Comparison of ENCODE assay signal across 18 cellular contexts in the genomic region with DNA sequence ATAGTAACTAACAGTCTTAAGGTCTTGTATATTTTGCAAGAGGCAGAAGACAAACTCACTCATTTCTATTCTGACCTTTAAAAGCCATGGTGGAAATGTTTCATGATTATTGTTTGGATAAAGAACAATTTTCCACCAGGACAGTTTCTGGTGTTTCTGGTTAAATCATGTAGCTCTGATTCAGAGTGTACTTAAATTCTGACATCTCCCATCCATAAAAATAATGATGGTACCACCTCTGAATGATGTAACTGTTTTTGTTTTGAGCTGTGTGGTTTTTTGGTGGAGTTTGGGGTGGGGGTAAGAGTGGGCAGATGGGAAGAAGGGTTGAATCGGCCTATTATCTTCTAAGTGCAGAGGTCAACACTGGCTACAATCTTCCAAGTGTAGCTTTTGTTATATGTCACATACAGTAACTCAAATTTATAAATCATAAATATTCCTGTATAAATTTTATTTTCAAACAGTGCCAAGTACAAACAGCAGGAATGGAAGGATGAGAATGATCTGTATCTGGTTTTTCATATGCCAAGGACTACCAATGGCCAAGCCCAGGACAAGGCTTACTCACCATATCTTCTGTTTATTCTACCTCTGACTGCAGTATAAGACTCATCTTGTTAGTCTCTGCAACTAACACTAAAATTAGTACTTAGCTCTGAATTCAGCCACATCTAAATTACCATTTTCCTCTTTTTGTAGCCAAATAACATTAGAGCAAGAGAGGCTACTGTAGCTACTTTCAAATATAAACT.
DNase-seq lines count a peak whose midpoint lies in the region; ATAC-seq and TF ChIP-seq lines count a peak whose summit lies in the region.
"Had no signal": no experiment of that assay in that cellular context is flagged by ENCODE, and none has a peak within 500 bp of the region (broad histone marks: within the 10 kb centered on the region; RNA-seq: fewer than 3 reads in every experiment).

No MANE protein-coding gene starts in this region.

- H3K27ac Mint-ChIP-seq in activated naive CD4-positive, alpha-beta T cell treated with anti-CD3 and anti-CD28 coated beads for 36 hours: peak overlapping the region; percentile 71
- H3K27ac Mint-ChIP-seq in stimulated activated memory B cell treated with anti-CD40 and anti-IgM and Interleukin-4, amounts not matched to agents 10 μg/mL and 1 μg/mL and 100 μg/mL, for 72 hours: peak overlapping the region; percentile 64
- H3K27ac Mint-ChIP-seq in glutamatergic neuron (ENCODE audit: unreplicated experiment): no peak overlapping the region

- H3K36me3 Mint-ChIP-seq in activated naive CD4-positive, alpha-beta T cell treated with anti-CD3 and anti-CD28 coated beads for 36 hours (ENCODE audit: low read depth): no peaks in the 10 kb centered on the region
- H3K36me3 Mint-ChIP-seq in stimulated activated memory B cell treated with anti-CD40 and anti-IgM and Interleukin-4, amounts not matched to agents 10 μg/mL and 1 μg/mL and 100 μg/mL, for 72 hours: peaks cover 20% of the 10 kb centered on the region
- H3K36me3 Mint-ChIP-seq in glutamatergic neuron (ENCODE audit: unreplicated experiment): no peaks in the 10 kb centered on the region

- DNase-seq in activated naive CD4-positive, alpha-beta T cell treated with anti-CD3 and anti-CD28 coated beads for 36 hours: no peak
- DNase-seq in activated naive CD4-positive, alpha-beta T cell (lab: John Stamatoyannopoulos, UW): no peak
- DNase-seq in RPMI7951 (ENCODE audit: low read depth): peak; percentile 8
- DNase-seq in choroid plexus epithelial cell (ENCODE audit: low read depth): peak; percentile 55
- DNase-seq in dermis blood vessel endothelial cell: no peak
- DNase-seq in glutamatergic neuron: no peak
- DNase-seq: activated naive CD8-positive, alpha-beta T cell treated with anti-CD3 and anti-CD28 coated beads, Interleukin-2, amount 10 ng/mL, durations not matched to agents 7 days and 5 days; cerebellar nuclear complex; heart right ventricle; Karpas-422; kidney glomerular epithelial cell; NCI-H1930; NCI-H526; spleen had no signal

- TF ChIP-seq CTCF in choroid plexus epithelial cell (conservative IDR thresholded peaks at IDR 0.05; ENCODE audit: low read depth, low read length) (no peak), glutamatergic neuron (IDR thresholded peaks at IDR 0.05; ENCODE audit: partially characterized antibody, unreplicated experiment) (no peak)

- no peak overlapping the region for H3K4me3 ChIP-seq in choroid plexus epithelial cell (ENCODE audit: low read depth, low read length)
- H3K4me3 ChIP-seq: heart right ventricle, spleen had no signal

- ATAC-seq in stimulated activated memory B cell treated with anti-CD40 and anti-IgM and Interleukin-4, amounts not matched to agents 10 μg/mL and 1 μg/mL and 100 μg/mL, for 72 hours: no peak
- no peak for ATAC-seq in HG03175 (IDR thresholded peaks at IDR 0.05; ENCODE audit: unreplicated experiment)
- ATAC-seq: HCT116, Panc1 had no signal

- intact Hi-C loops in activated naive CD4-positive, alpha-beta T cell treated with anti-CD3 and anti-CD28 coated beads for 36 hours (cut with micrococcal nuclease): no loop called here

- peaks cover 9% of the 10 kb centered on the region for H3K27me3 Mint-ChIP-seq in activated naive CD4-positive, alpha-beta T cell treated with anti-CD3 and anti-CD28 coated beads for 36 hours (ENCODE audit: low read depth)
- H3K27me3 Mint-ChIP-seq in stimulated activated memory B cell treated with anti-CD40 and anti-IgM and Interleukin-4, amounts not matched to agents 10 μg/mL and 1 μg/mL and 100 μg/mL, for 72 hours: no peaks in the 10 kb centered on the region
- peaks cover 5% of the 10 kb centered on the region for H3K27me3 Mint-ChIP-seq in glutamatergic neuron (ENCODE audit: unreplicated experiment)
- H3K27me3 Mint-ChIP-seq: activated naive CD8-positive, alpha-beta T cell treated with anti-CD3 and anti-CD28 coated beads, Interleukin-2, amount 10 ng/mL, durations not matched to agents 7 days and 5 days had no signal

- H3K4me1 Mint-ChIP-seq in activated naive CD4-positive, alpha-beta T cell treated with anti-CD3 and anti-CD28 coated beads for 36 hours (ENCODE audit: low read depth): peaks cover 30% of the 10 kb centered on the region
- H3K4me1 Mint-ChIP-seq in stimulated activated memory B cell treated with anti-CD40 and anti-IgM and Interleukin-4, amounts not matched to agents 10 μg/mL and 1 μg/mL and 100 μg/mL, for 72 hours: peaks cover 20% of the 10 kb centered on the region
- H3K4me1 Mint-ChIP-seq in glutamatergic neuron (ENCODE audit: low read depth, unreplicated experiment): peaks cover 6% of the 10 kb centered on the region

- CTCF ChIA-PET in activated naive CD4-positive, alpha-beta T cell treated with anti-CD3 and anti-CD28 coated beads for 36 hours (lab: Charles Lee): interaction anchor here (0.6 to 3.7 kb wide), 6 partner anchors 12 to 279 kb away, joined by 3 to 27 read pairs (median 3); no protein-coding TSS in a partner anchor

- peaks cover 1% of the 10 kb centered on the region for H3K9me3 Mint-ChIP-seq in activated naive CD4-positive, alpha-beta T cell treated with anti-CD3 and anti-CD28 coated beads for 36 hours
- H3K9me3 Mint-ChIP-seq in stimulated activated memory B cell treated with anti-CD40 and anti-IgM and Interleukin-4, amounts not matched to agents 10 μg/mL and 1 μg/mL and 100 μg/mL, for 72 hours: no peaks in the 10 kb centered on the region
- peaks cover 1% of the 10 kb centered on the region for H3K9me3 Mint-ChIP-seq in glutamatergic neuron (ENCODE audit: unreplicated experiment)
- H3K9me3 Mint-ChIP-seq: activated naive CD8-positive, alpha-beta T cell treated with anti-CD3 and anti-CD28 coated beads, Interleukin-2, amount 10 ng/mL, durations not matched to agents 7 days and 5 days had no signal

- H3K4me3 Mint-ChIP-seq in activated naive CD4-positive, alpha-beta T cell treated with anti-CD3 and anti-CD28 coated beads for 36 hours: no peak overlapping the region
- H3K4me3 Mint-ChIP-seq in stimulated activated memory B cell treated with anti-CD40 and anti-IgM and Interleukin-4, amounts not matched to agents 10 μg/mL and 1 μg/mL and 100 μg/mL, for 72 hours: peak overlapping the region; percentile 22
- H3K4me3 Mint-ChIP-seq in glutamatergic neuron (ENCODE audit: unreplicated experiment): no peak overlapping the region
- H3K4me3 Mint-ChIP-seq: activated naive CD8-positive, alpha-beta T cell treated with anti-CD3 and anti-CD28 coated beads, Interleukin-2, amount 10 ng/mL, durations not matched to agents 7 days and 5 days had no signal

Comparison
In these comparisons a context has a peak if more than half of its experiments do, and no peak if none do; other contexts are left out.
1. DNase-seq: peak in RPMI7951 (single experiment) and choroid plexus epithelial cell (single experiment); none in activated naive CD4-positive, alpha-beta T cell treated with anti-CD3 and anti-CD28 coated beads for 36 hours (single experiment), activated naive CD4-positive, alpha-beta T cell (0 of 4), dermis blood vessel endothelial cell (single experiment) and glutamatergic neuron (single experiment).